8 cellular contexts compared by ENCODE assay signal in genomic region chr2:236568068-236568921, GRCh38. TPM values are rescaled to one million over a fixed set of nuclear protein-coding genes. Genes with fewer than 3 reads are reported as not detected.
A peak's percentile ranks its signal among the peaks of the same experiment; 100 is the strongest.
DNase-seq lines count a peak whose midpoint lies in the region; ATAC-seq and TF ChIP-seq lines count a peak whose summit lies in the region.

No MANE protein-coding gene starts in this region.

- H3K36me3 ChIP-seq in kidney epithelial cell (ENCODE audit: control insufficient read depth, insufficient read depth, low read length): no peaks in the 10 kb centered on the region

- H3K4me1 Mint-ChIP-seq in CD14-positive monocyte (peaks cover 64% of the 10 kb centered on the region), brain (peaks cover 76% of the 10 kb centered on the region)

- TF ChIP-seq CTCF in CD14-positive monocyte (IDR thresholded peaks at IDR 0.05) (no peak), brain (conservative IDR thresholded peaks at IDR 0.05) (no peak), kidney epithelial cell (IDR thresholded peaks at IDR 0.05; ENCODE audit: insufficient read depth, low read length, poor library complexity, severe bottlenecking) (no peak)

- H3K27ac Mint-ChIP-seq in CD14-positive monocyte (peak overlapping the region in 6 of 7 donors; percentile 50 to 77 (median 66)), brain (peak overlapping the region in 3 of 5 experiments; percentile 72 to 95 (median 95))

- peaks cover 46% of the 10 kb centered on the region for H3K27me3 ChIP-seq in kidney epithelial cell (ENCODE audit: control insufficient read depth, insufficient read depth, low read length)

- DNase-seq in CD14-positive monocyte (ENCODE audit: low spot score): peak; percentile 59
- DNase-seq in NOMO-1 treated with DMSO at 0.1 percent for 48 hours (lab: John Stamatoyannopoulos, UW; ENCODE audit: unreplicated experiment): peak; percentile 55
- DNase-seq in kidney epithelial cell (ENCODE audit: low read depth): no peak
- DNase-seq in stimulated activated CD4-positive, alpha-beta T cell treated with anti-CD3 and anti-CD28 coated beads, Interleukin-4, amount 100 ng/mL, for 24 hours: peak; percentile 28
- no peak for DNase-seq in NCI-H510A treated with DMSO at 0.1 percent for 48 hours (lab: John Stamatoyannopoulos, UW)
- DNase-seq in erythroblast (lab: John Stamatoyannopoulos, UW): no peak

- no peak for TF ChIP-seq POLR2A in erythroblast (IDR thresholded peaks at IDR 0.05; ENCODE audit: low read length)

- peak overlapping the region; percentile 91 to 97 for H3K4me3 Mint-ChIP-seq in CD14-positive monocyte
- H3K4me3 Mint-ChIP-seq in brain: peak overlapping the region; percentile 16 to 88 (median 83)

- ATAC-seq in GM19438 (IDR thresholded peaks at IDR 0.05; ENCODE audit: low read depth, unreplicated experiment): peak; percentile 51

- peak overlapping the region; percentile 27 for H3K4me3 ChIP-seq in kidney epithelial cell (ENCODE audit: low read depth, low read length)

- H3K36me3 Mint-ChIP-seq in CD14-positive monocyte (no peaks in the 10 kb centered on the region), brain (no peaks in the 10 kb centered on the region)

- H3K9me3 Mint-ChIP-seq in CD14-positive monocyte (peaks cover 0 to 2% (median 0%) of the 10 kb centered on the region in 7 donors), brain (peaks cover 0 to 3% (median 0%) of the 10 kb centered on the region in 5 experiments)

- intact Hi-C loops in CD14-positive monocyte (cut with micrococcal nuclease): loop anchor here in 1 of 2 donors (10.0 kb wide), 1 partner anchor 53 kb away; no protein-coding TSS in a partner anchor

- H3K27me3 Mint-ChIP-seq in CD14-positive monocyte (ENCODE audit: low read depth in 3 of 3) (peaks cover 7 to 15% (median 7%) of the 10 kb centered on the region in 3 donors), brain (peaks cover 3% of the 10 kb centered on the region)

RNA-seq across cellular contexts. Expression of gene ACKR3, which starts 1.3 kb away (rescaled TPM):
- under 1 TPM; 0.41 to 0.79 TPM for polyA plus RNA-seq in CD14-positive monocyte
- polyA plus RNA-seq in brain (ENCODE audit: insufficient read depth, low read depth, low replicate concordance): 7.3 TPM
- 0.89 and 1.2 TPM in 2 replicates for total RNA-seq in kidney epithelial cell

Comparison
In these comparisons a context has a peak if more than half of its experiments do, and no peak if none do; other contexts are left out.
1. DNase-seq: peak in CD14-positive monocyte (single experiment), NOMO-1 treated with DMSO at 0.1 percent for 48 hours (single experiment) and stimulated activated CD4-positive, alpha-beta T cell treated with anti-CD3 and anti-CD28 coated beads, Interleukin-4, amount 100 ng/mL, for 24 hours (single experiment); none in kidney epithelial cell (single experiment), NCI-H510A treated with DMSO at 0.1 percent for 48 hours (single experiment) and erythroblast (0 of 2).